In genomic region chr1:167435484-167435883, GRCh38 we compare ENCODE assay signal across 17 cellular contexts.
DNase-seq lines count a peak whose midpoint lies in the region; ATAC-seq and TF ChIP-seq lines count a peak whose summit lies in the region.
"Had no signal": no experiment of that assay in that cellular context is flagged by ENCODE, and none has a peak within 500 bp of the region (broad histone marks: within the 10 kb centered on the region; RNA-seq: fewer than 3 reads in every experiment).

No MANE protein-coding gene starts in this region.

- no peak for ATAC-seq in activated CD4-positive, alpha-beta T cell treated with anti-CD3 and anti-CD28 coated beads for 36 hours
- ATAC-seq in CD4-positive, alpha-beta T cell (ENCODE audit: poor library complexity): no peak
- ATAC-seq in memory B cell (ENCODE audit: low read depth) (no peak), GM18867 (IDR thresholded peaks at IDR 0.05; ENCODE audit: unreplicated experiment) (no peak)
- ATAC-seq: K562 had no signal

- peak overlapping the region; percentile 49 for H3K27ac Mint-ChIP-seq in activated CD4-positive, alpha-beta T cell treated with anti-CD3 and anti-CD28 coated beads for 36 hours
- H3K27ac Mint-ChIP-seq in CD4-positive, alpha-beta T cell: peak overlapping the region; percentile 100
- H3K27ac Mint-ChIP-seq in activated T-helper 2 cell treated with anti-CD3 and anti-CD28 coated beads, Interferon-gamma antibody, Interleukin-2, Interleukin-4, amounts not matched to agents 10 μg/mL and 5 μg/mL and 100 μg/mL, durations not matched to agents 14 hours and 24 hours and 36 hours: peak overlapping the region; percentile 24
- peak overlapping the region; percentile 17 for H3K27ac Mint-ChIP-seq in memory B cell
- H3K27ac Mint-ChIP-seq: activated B cell treated with CpG ODN at 0.5 μM for 24 hours, B cell had no signal

- no peaks in the 10 kb centered on the region for H3K9me3 ChIP-seq in CD4-positive, alpha-beta T cell (ENCODE audit: control insufficient read depth, low read length)
- H3K9me3 ChIP-seq: adrenal gland, ovary had no signal

- CTCF ChIA-PET in activated CD4-positive, alpha-beta T cell treated with anti-CD3 and anti-CD28 coated beads for 36 hours (lab: Charles Lee): no interaction called here
- CTCF ChIA-PET in CD4-positive, alpha-beta T cell (lab: Charles Lee): no interaction called here

- H3K4me1 Mint-ChIP-seq in activated CD4-positive, alpha-beta T cell treated with anti-CD3 and anti-CD28 coated beads for 36 hours: peaks cover 66% of the 10 kb centered on the region
- peaks cover 76% of the 10 kb centered on the region for H3K4me1 Mint-ChIP-seq in CD4-positive, alpha-beta T cell (ENCODE audit: low read depth)
- H3K4me1 Mint-ChIP-seq in activated T-helper 2 cell treated with anti-CD3 and anti-CD28 coated beads, Interferon-gamma antibody, Interleukin-2, Interleukin-4, amounts not matched to agents 10 μg/mL and 5 μg/mL and 100 μg/mL, durations not matched to agents 14 hours and 24 hours and 36 hours (ENCODE audit: low read depth): peaks cover 37% of the 10 kb centered on the region
- H3K4me1 Mint-ChIP-seq in memory B cell: peaks cover 54% of the 10 kb centered on the region

- TF ChIP-seq CTCF in CD4-positive, alpha-beta T cell (IDR thresholded peaks at IDR 0.05): no peak
- TF ChIP-seq CTCF in coronary artery (IDR thresholded peaks at IDR 0.05): no peak

- H3K4me3 Mint-ChIP-seq in activated CD4-positive, alpha-beta T cell treated with anti-CD3 and anti-CD28 coated beads for 36 hours: no peak overlapping the region
- peak overlapping the region; percentile 71 for H3K4me3 Mint-ChIP-seq in CD4-positive, alpha-beta T cell
- no peak overlapping the region for H3K4me3 Mint-ChIP-seq in activated T-helper 2 cell treated with anti-CD3 and anti-CD28 coated beads, Interferon-gamma antibody, Interleukin-2, Interleukin-4, amounts not matched to agents 10 μg/mL and 5 μg/mL and 100 μg/mL, durations not matched to agents 14 hours and 24 hours and 36 hours (ENCODE audit: low read depth)
- H3K4me3 Mint-ChIP-seq in memory B cell: peak overlapping the region; percentile 4
- H3K4me3 Mint-ChIP-seq: activated B cell treated with CpG ODN at 0.5 μM for 24 hours, B cell had no signal

- no peak for DNase-seq in activated CD4-positive, alpha-beta T cell treated with anti-CD3 and anti-CD28 coated beads for 36 hours
- DNase-seq in activated CD4-positive, alpha-beta T cell treated with anti-CD3 and anti-CD28 coated beads, Interleukin-2, amount 50 U/mL, for 1 hour: no peak
- no peak for DNase-seq in CD4-positive, alpha-beta T cell
- no peak for DNase-seq in activated T-helper 2 cell treated with anti-CD3 and anti-CD28 coated beads, Interferon-gamma antibody, Interleukin-2, Interleukin-4, amounts not matched to agents 10 μg/mL and 5 μg/mL and 100 μg/mL, durations not matched to agents 14 hours and 24 hours and 36 hours (ENCODE audit: low spot score)
- DNase-seq in memory B cell (ENCODE audit: low spot score in 2 of 2): no peak
- DNase-seq in SKM-1 treated with dmso at 0.1 percent for 144 hours (lab: John Stamatoyannopoulos, UW; ENCODE audit: unreplicated experiment): no peak
- no peak for DNase-seq in coronary artery (ENCODE audit: low spot score)
- DNase-seq: activated B cell treated with CpG ODN at 0.5 μM for 24 hours; adrenal gland; MM.1S; NCI-H1436; NCI-H526; ovary; stimulated activated CD4-positive, alpha-beta T cell treated with anti-CD3 and anti-CD28 coated beads, Interleukin-4, amount 100 ng/mL, for 24 hours had no signal

- no peaks in the 10 kb centered on the region for H3K27me3 ChIP-seq in CD4-positive, alpha-beta T cell (ENCODE audit: control insufficient read depth, insufficient read depth, low read length)
- H3K27me3 ChIP-seq: adrenal gland, ovary had no signal

- H3K36me3 Mint-ChIP-seq in activated CD4-positive, alpha-beta T cell treated with anti-CD3 and anti-CD28 coated beads for 36 hours (ENCODE audit: low read depth): peaks cover 72% of the 10 kb centered on the region
- peaks cover 94% of the 10 kb centered on the region for H3K36me3 Mint-ChIP-seq in CD4-positive, alpha-beta T cell (ENCODE audit: low read depth)
- H3K36me3 Mint-ChIP-seq in activated T-helper 2 cell treated with anti-CD3 and anti-CD28 coated beads, Interferon-gamma antibody, Interleukin-2, Interleukin-4, amounts not matched to agents 10 μg/mL and 5 μg/mL and 100 μg/mL, durations not matched to agents 14 hours and 24 hours and 36 hours (ENCODE audit: low read depth): peaks cover 81% of the 10 kb centered on the region
- H3K36me3 Mint-ChIP-seq in memory B cell: peaks cover 6% of the 10 kb centered on the region

- intact Hi-C loops in activated CD4-positive, alpha-beta T cell treated with anti-CD3 and anti-CD28 coated beads for 36 hours (cut with DNase I, micrococcal nuclease): loop anchor here in 1 of 2 experiments (10.0 kb wide), 1 partner anchor 371 kb away; no protein-coding TSS in a partner anchor
- intact Hi-C loops in CD4-positive, alpha-beta T cell (cut with DNase I, micrococcal nuclease): no loop called here
- intact Hi-C loops in activated T-helper 2 cell treated with anti-CD3 and anti-CD28 coated beads, Interferon-gamma antibody, Interleukin-2, Interleukin-4, amounts not matched to agents 10 μg/mL and 5 μg/mL and 100 μg/mL, durations not matched to agents 14 hours and 24 hours and 36 hours (cut with micrococcal nuclease): no loop called here

- H3K27me3 Mint-ChIP-seq in activated CD4-positive, alpha-beta T cell treated with anti-CD3 and anti-CD28 coated beads for 36 hours: no peaks in the 10 kb centered on the region
- no peaks in the 10 kb centered on the region for H3K27me3 Mint-ChIP-seq in CD4-positive, alpha-beta T cell
- H3K27me3 Mint-ChIP-seq in activated T-helper 2 cell treated with anti-CD3 and anti-CD28 coated beads, Interferon-gamma antibody, Interleukin-2, Interleukin-4, amounts not matched to agents 10 μg/mL and 5 μg/mL and 100 μg/mL, durations not matched to agents 14 hours and 24 hours and 36 hours (ENCODE audit: low read depth): no peaks in the 10 kb centered on the region
- H3K27me3 Mint-ChIP-seq in memory B cell: no peaks in the 10 kb centered on the region
- H3K27me3 Mint-ChIP-seq: activated B cell treated with CpG ODN at 0.5 μM for 24 hours had no signal

- POLR2A ChIA-PET in activated CD4-positive, alpha-beta T cell treated with anti-CD3 and anti-CD28 coated beads for 36 hours (lab: Charles Lee): no interaction called here
- POLR2A ChIA-PET in CD4-positive, alpha-beta T cell (lab: Charles Lee): no interaction called here

- peak overlapping the region; percentile 60 for H3K27ac ChIP-seq in CD4-positive, alpha-beta T cell (ENCODE audit: low read depth, low read length)
- no peak overlapping the region for H3K27ac ChIP-seq in coronary artery
- H3K27ac ChIP-seq: adrenal gland, ovary had no signal

- no peak overlapping the region for H3K4me3 ChIP-seq in coronary artery
- H3K4me3 ChIP-seq: adrenal gland, K562, ovary had no signal

- no peaks in the 10 kb centered on the region for H3K9me3 Mint-ChIP-seq in activated CD4-positive, alpha-beta T cell treated with anti-CD3 and anti-CD28 coated beads for 36 hours (ENCODE audit: low read depth)
- no peaks in the 10 kb centered on the region for H3K9me3 Mint-ChIP-seq in CD4-positive, alpha-beta T cell
- no peaks in the 10 kb centered on the region for H3K9me3 Mint-ChIP-seq in activated T-helper 2 cell treated with anti-CD3 and anti-CD28 coated beads, Interferon-gamma antibody, Interleukin-2, Interleukin-4, amounts not matched to agents 10 μg/mL and 5 μg/mL and 100 μg/mL, durations not matched to agents 14 hours and 24 hours and 36 hours
- H3K9me3 Mint-ChIP-seq in memory B cell: no peaks in the 10 kb centered on the region
- H3K9me3 Mint-ChIP-seq: activated B cell treated with CpG ODN at 0.5 μM for 24 hours had no signal

Comparison
In these comparisons a context has a peak if more than half of its experiments do, and no peak if none do; other contexts are left out.
1. H3K27ac Mint-ChIP-seq: peak in every context shown above with its lines; median percentile 100 in CD4-positive, alpha-beta T cell; 49 in activated CD4-positive, alpha-beta T cell treated with anti-CD3 and anti-CD28 coated beads for 36 hours; 24 in activated T-helper 2 cell treated with anti-CD3 and anti-CD28 coated beads, Interferon-gamma antibody, Interleukin-2, Interleukin-4, amounts not matched to agents 10 μg/mL and 5 μg/mL and 100 μg/mL, durations not matched to agents 14 hours and 24 hours and 36 hours; 17 in memory B cell.
2. H3K4me3 Mint-ChIP-seq: peak in CD4-positive, alpha-beta T cell (single experiment) and memory B cell (single experiment); none in activated CD4-positive, alpha-beta T cell treated with anti-CD3 and anti-CD28 coated beads for 36 hours (single experiment) and activated T-helper 2 cell treated with anti-CD3 and anti-CD28 coated beads, Interferon-gamma antibody, Interleukin-2, Interleukin-4, amounts not matched to agents 10 μg/mL and 5 μg/mL and 100 μg/mL, durations not matched to agents 14 hours and 24 hours and 36 hours (single experiment).